8 cellular contexts compared by ENCODE assay signal in the genomic region with DNA sequence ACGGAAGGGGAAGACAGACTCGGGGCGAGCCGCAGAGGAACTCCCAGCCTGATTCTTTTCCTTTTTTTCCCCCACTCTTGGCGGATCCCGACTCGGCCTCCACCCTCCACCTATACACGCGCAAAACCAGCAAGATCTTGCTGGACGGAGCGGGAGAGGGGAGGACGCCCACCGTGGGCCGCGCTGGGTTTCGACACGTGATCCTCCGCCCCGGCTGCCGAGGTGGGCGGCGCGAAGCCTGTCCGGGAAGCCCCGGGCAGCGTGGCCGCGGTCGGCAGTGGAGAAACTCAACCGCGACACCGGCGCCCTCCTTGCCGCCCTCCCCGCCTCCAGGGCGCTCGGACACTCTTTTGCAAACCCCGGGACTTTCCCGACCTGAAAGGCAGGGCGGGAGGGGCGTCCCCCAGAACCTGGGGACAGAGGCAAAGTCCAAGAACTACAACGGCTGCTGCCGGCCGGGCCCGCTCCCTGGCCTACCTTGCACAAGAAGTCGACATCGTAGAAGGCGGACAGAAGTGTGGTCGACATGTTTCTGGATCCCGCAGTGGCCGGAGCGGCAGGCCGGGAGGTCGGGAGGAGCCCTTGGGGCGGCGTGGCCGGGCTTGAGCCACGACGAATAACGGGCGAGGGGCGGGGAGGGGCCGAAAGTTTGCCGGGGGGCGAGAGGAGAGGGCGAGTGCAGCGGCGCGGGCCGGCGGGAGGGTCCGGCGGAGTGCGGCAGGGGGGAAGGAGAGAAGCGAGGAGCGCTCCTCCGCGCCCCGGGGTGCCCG. TPM values are rescaled to one million over a fixed set of nuclear protein-coding genes. Genes with fewer than 3 reads are reported as not detected.
DNase-seq lines count a peak whose midpoint lies in the region; ATAC-seq and TF ChIP-seq lines count a peak whose summit lies in the region.

No MANE protein-coding gene starts in this region.

- peak overlapping the region; percentile 59 for H3K23ac ChIP-seq in mesendoderm (ENCODE audit: low read length)

- H3K36me3 ChIP-seq in mesendoderm (ENCODE audit: control insufficient read depth, insufficient read depth, low read length) = no peaks in the 10 kb centered on the region

- H3K4me1 Mint-ChIP-seq in HFFc6 (ENCODE audit: low read depth) = peaks cover 43% of the 10 kb centered on the region
- H3K4me1 Mint-ChIP-seq in activated CD4-positive, alpha-beta memory T cell treated with anti-CD3 and anti-CD28 coated beads, Interleukin-2, amount 10 ng/mL, durations not matched to agents 7 days and 5 days = peaks cover 39% of the 10 kb centered on the region
- H3K4me1 Mint-ChIP-seq in effector memory CD8-positive, alpha-beta T cell (ENCODE audit: low read depth in 2 of 2) = peaks cover 36 to 37% of the 10 kb centered on the region in 2 donors

- H2BK5ac ChIP-seq in mesendoderm (ENCODE audit: low read length) = peak overlapping the region; percentile 77

- H3K27ac Mint-ChIP-seq in HFFc6 = peak overlapping the region; percentile 87
- H3K27ac Mint-ChIP-seq in activated CD4-positive, alpha-beta memory T cell treated with anti-CD3 and anti-CD28 coated beads, Interleukin-2, amount 10 ng/mL, durations not matched to agents 7 days and 5 days = peak overlapping the region; percentile 99
- peak overlapping the region; percentile 93 to 94 for H3K27ac Mint-ChIP-seq in effector memory CD8-positive, alpha-beta T cell

- H2BK120ac ChIP-seq in mesendoderm (ENCODE audit: low read depth, low read length) = peak overlapping the region; percentile 21

- H3K9ac ChIP-seq in mesendoderm (ENCODE audit: low read length) = peak overlapping the region; percentile 98

- H2BK15ac ChIP-seq in mesendoderm (replicated peaks; ENCODE audit: low read depth) = no peak overlapping the region

- H3K27me3 Mint-ChIP-seq in HFFc6 (ENCODE audit: insufficient read depth) = no peaks in the 10 kb centered on the region; the same call in 1 of the 2 replicates
- no peaks in the 10 kb centered on the region for H3K27me3 Mint-ChIP-seq in activated CD4-positive, alpha-beta memory T cell treated with anti-CD3 and anti-CD28 coated beads, Interleukin-2, amount 10 ng/mL, durations not matched to agents 7 days and 5 days
- no peaks in the 10 kb centered on the region for H3K27me3 Mint-ChIP-seq in effector memory CD8-positive, alpha-beta T cell

- peak overlapping the region; percentile 98 for H3K56ac ChIP-seq in mesendoderm (ENCODE audit: low read length)

- peak overlapping the region; percentile 90 for H3K4me3 Mint-ChIP-seq in HFFc6
- peak overlapping the region; percentile 99 for H3K4me3 Mint-ChIP-seq in activated CD4-positive, alpha-beta memory T cell treated with anti-CD3 and anti-CD28 coated beads, Interleukin-2, amount 10 ng/mL, durations not matched to agents 7 days and 5 days
- H3K4me3 Mint-ChIP-seq in effector memory CD8-positive, alpha-beta T cell = peak overlapping the region; percentile 96 to 99

- peak overlapping the region; percentile 75 for H3K4me2 ChIP-seq in mesendoderm (ENCODE audit: low read length)

- no peaks in the 10 kb centered on the region for H3K79me1 ChIP-seq in mesendoderm (ENCODE audit: low read length)

- peak overlapping the region; percentile 86 for H3K18ac ChIP-seq in mesendoderm (ENCODE audit: low read length)

- H3K4ac ChIP-seq in mesendoderm (ENCODE audit: low read depth, low read length) = peak overlapping the region; percentile 88

- no CpG with 5 or more reads among the region's 80 CpGs for WGBS in mesendoderm (ENCODE audit: extremely low coverage, insufficient coverage, low lambda C conversion rate)

- DNase-seq in NCI-H1417 (lab: John Stamatoyannopoulos, UW) (peak; percentile 57 to 88 (median 87)), NCI-H1417 treated with DMSO at 0.1 percent for 48 hours (lab: John Stamatoyannopoulos, UW) (no peak), HFFc6 (peak; percentile 35), NCI-H146 (lab: John Stamatoyannopoulos, UW) (peak; percentile 68), mesendoderm (peak; percentile 82)
- peak; percentile 74 for DNase-seq in activated CD4-positive, alpha-beta memory T cell treated with anti-CD3 and anti-CD28 coated beads, Interleukin-2, amount 10 ng/mL, durations not matched to agents 7 days and 5 days
- peak; percentile 66 to 68 (median 68) for DNase-seq in effector memory CD8-positive, alpha-beta T cell
- DNase-seq in stimulated activated CD8-positive, alpha-beta memory T cell treated with anti-CD3 and anti-CD28 coated beads, Interleukin-15, amount 100 ng/mL, for 4 hours (ENCODE audit: low read depth in 2 of 2) = peak; percentile 36 to 59

- H3K27me3 ChIP-seq in mesendoderm (ENCODE audit: insufficient read depth, low read length, poor library complexity) = no peaks in the 10 kb centered on the region

- TF ChIP-seq CTCF in HFFc6 (IDR thresholded peaks at IDR 0.05) = no peak

- H3K79me2 ChIP-seq in mesendoderm (ENCODE audit: control insufficient read depth, insufficient read depth, low read length) = peaks cover 35% of the 10 kb centered on the region

- H3K4me3 ChIP-seq in mesendoderm (ENCODE audit: low read length) = peak overlapping the region; percentile 92

- no peak overlapping the region for H4K5ac ChIP-seq in mesendoderm (ENCODE audit: low read length)

- H3K4me1 ChIP-seq in mesendoderm (ENCODE audit: control insufficient read depth, low read depth, low read length) = peaks cover 6% of the 10 kb centered on the region

- peak overlapping the region; percentile 85 for H3K27ac ChIP-seq in mesendoderm (ENCODE audit: low read depth, low read length)

- no peaks in the 10 kb centered on the region for H3K9me3 Mint-ChIP-seq in HFFc6
- H3K9me3 Mint-ChIP-seq in activated CD4-positive, alpha-beta memory T cell treated with anti-CD3 and anti-CD28 coated beads, Interleukin-2, amount 10 ng/mL, durations not matched to agents 7 days and 5 days = no peaks in the 10 kb centered on the region
- no peaks in the 10 kb centered on the region for H3K9me3 Mint-ChIP-seq in effector memory CD8-positive, alpha-beta T cell

- no peak overlapping the region for H4K8ac ChIP-seq in mesendoderm (ENCODE audit: low read depth, low read length)

- no peak overlapping the region for H2AK5ac ChIP-seq in mesendoderm (ENCODE audit: low read length)

- POLR2A ChIA-PET in activated CD4-positive, alpha-beta memory T cell treated with anti-CD3 and anti-CD28 coated beads, Interleukin-2, amount 10 ng/mL, durations not matched to agents 7 days and 5 days (lab: Charles Lee) = interaction anchor here (0.8 to 16.5 kb wide), 21 partner anchors 6 to 415 kb away, joined by 3 to 1053 read pairs (median 6); a partner anchor contains a TSS

- H3K36me3 Mint-ChIP-seq in HFFc6 (ENCODE audit: low read depth) = peaks cover 24% of the 10 kb centered on the region
- H3K36me3 Mint-ChIP-seq in activated CD4-positive, alpha-beta memory T cell treated with anti-CD3 and anti-CD28 coated beads, Interleukin-2, amount 10 ng/mL, durations not matched to agents 7 days and 5 days (ENCODE audit: low read depth) = peaks cover 59% of the 10 kb centered on the region
- peaks cover 92% of the 10 kb centered on the region for H3K36me3 Mint-ChIP-seq in effector memory CD8-positive, alpha-beta T cell (ENCODE audit: insufficient read depth)

- peak; percentile 25 for ATAC-seq in effector memory CD8-positive, alpha-beta T cell (replicated peaks)

- CTCF ChIA-PET in activated CD4-positive, alpha-beta memory T cell treated with anti-CD3 and anti-CD28 coated beads, Interleukin-2, amount 10 ng/mL, durations not matched to agents 7 days and 5 days (lab: Charles Lee) = interaction anchor here (0.8 to 16.0 kb wide), 14 partner anchors 33 to 370 kb away, joined by 3 to 316 read pairs (median 16); a partner anchor contains a TSS

RNA-seq across cellular contexts. Expression of a gene that starts 0.4 kb away (rescaled TPM):
- 10 to 100 TPM; 66.6 to 94.5 (median 81.5) TPM for total RNA-seq in HFFc6 (2021; fragmentation: NEBNext Ultra II Directional; extraction: Animal tissue kit (Norgen Biotek cat#: 25700))
- 100 to 1,000 TPM; 276 to 278 TPM for total RNA-seq in activated CD4-positive, alpha-beta memory T cell treated with anti-CD3 and anti-CD28 coated beads, Interleukin-2, amount 10 ng/mL, durations not matched to agents 7 days and 5 days
- 71.1 TPM for polyA plus RNA-seq in mesendoderm (2013, experiment 1 of 2)
- 70.6 TPM for polyA plus RNA-seq in mesendoderm (2013, experiment 2 of 2)
